15 cellular contexts compared by ENCODE assay signal in the genomic region with DNA sequence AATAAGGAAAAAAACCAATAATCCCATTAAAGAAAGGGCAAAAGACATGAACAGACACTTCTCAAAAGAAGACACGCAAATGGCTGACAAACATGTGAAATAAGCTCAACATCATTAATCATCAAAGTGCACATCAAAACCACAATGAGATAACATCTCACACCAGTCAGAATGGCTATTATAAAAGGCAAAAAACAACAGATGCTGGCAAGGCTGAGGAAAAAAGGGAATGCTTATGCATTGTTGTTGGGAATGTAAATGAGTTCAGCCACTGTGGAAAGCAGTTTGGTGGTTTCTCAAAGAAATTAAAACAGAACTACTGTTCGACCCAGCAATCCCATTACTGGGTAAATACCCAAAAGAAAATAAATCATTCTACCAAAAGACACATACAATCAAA.
"Had no signal": no experiment of that assay in that cellular context is flagged by ENCODE, and none has a peak within 500 bp of the region (broad histone marks: within the 10 kb centered on the region; RNA-seq: fewer than 3 reads in every experiment).

No MANE protein-coding gene starts in this region.

- H3K36me3 ChIP-seq: colonic mucosa, heart left ventricle, right atrium auricular region had no signal

- ATAC-seq: heart left ventricle, left lobe of liver, natural killer cell had no signal

- FAIRE-seq: frontal cortex, islet of Langerhans, small intestine had no signal

- DNase-seq: colonic mucosa; dermis blood vessel endothelial cell; heart left ventricle; hypothalamus; natural killer cell; small intestine; stimulated activated CD4-positive, alpha-beta T cell treated with anti-CD3 and anti-CD28 coated beads, Interleukin-2, amount 100 ng/mL, for 48 hours; stimulated activated naive CD4-positive, alpha-beta T cell treated with Interleukin-2 at 50 U/mL for 16 hours; trophoblast cell had no signal

- H3K36me3 Mint-ChIP-seq: natural killer cell had no signal

- H3K9me3 ChIP-seq: colonic mucosa, right atrium auricular region had no signal

- H3K27ac Mint-ChIP-seq: mesothelial cell of epicardium, natural killer cell had no signal

- H3K27ac ChIP-seq: colonic mucosa, heart left ventricle, right atrium auricular region had no signal

- H3K4me1 ChIP-seq: colonic mucosa, heart left ventricle, right atrium auricular region had no signal

- H3K4me3 ChIP-seq: colonic mucosa, heart left ventricle, right atrium auricular region had no signal

- H3K27me3 ChIP-seq: colonic mucosa, heart left ventricle, right atrium auricular region had no signal

- H3K4me1 Mint-ChIP-seq: mesothelial cell of epicardium, natural killer cell, neural crest cell had no signal

- H3K4me3 Mint-ChIP-seq: mesothelial cell of epicardium, natural killer cell, neural crest cell had no signal
